In genomic region chr3:133659806-133660205, GRCh38 we compare ENCODE assay signal across 13 cellular contexts. TPM values are rescaled to one million over a fixed set of nuclear protein-coding genes. Genes with fewer than 3 reads are reported as not detected.
DNase-seq lines count a peak whose midpoint lies in the region; ATAC-seq, FAIRE-seq and TF ChIP-seq lines count a peak whose summit lies in the region.
"Had no signal": no experiment of that assay in that cellular context is flagged by ENCODE, and none has a peak within 500 bp of the region (broad histone marks: within the 10 kb centered on the region; RNA-seq: fewer than 3 reads in every experiment).

No MANE protein-coding gene starts in this region.

- H2AFZ ChIP-seq in GM23338 (no peak overlapping the region), keratinocyte (ENCODE audit: control insufficient read depth, low read length) (no peak overlapping the region)

- H3K27ac ChIP-seq in BLaER1 treated with 17β-estradiol and CSF1 and Interleukin-3, amounts not matched to agents 10 nM and 100 nM = no peak overlapping the region
- H3K27ac ChIP-seq in GM23338 (ENCODE audit: low read depth) (no peak overlapping the region), keratinocyte (ENCODE audit: control insufficient read depth, insufficient read depth, low read length) (no peak overlapping the region)
- H3K27ac ChIP-seq: colonic mucosa had no signal

- DNase-seq in GM23338 (ENCODE audit: low spot score) (no peak), T-cell (no peak), keratinocyte (ENCODE audit: low read depth, low spot score) (no peak), left colon (no peak), NK-92 (lab: John Stamatoyannopoulos, UW; ENCODE audit: unreplicated experiment) (no peak), NCI-H524 treated with DMSO at 0.1 percent for 48 hours (lab: John Stamatoyannopoulos, UW) (no peak), NCI-H226 (no peak)
- DNase-seq: activated effector memory CD4-positive, alpha-beta T cell treated with anti-CD3 and anti-CD28 coated beads, Interleukin-2, amount 50 U/mL, for 16 hours; colonic mucosa; NCI-H2081 had no signal

- H3K36me3 Mint-ChIP-seq in GM23338 (ENCODE audit: low read depth) = peaks cover 40% of the 10 kb centered on the region; the same call in 2 of the 3 replicates
- peaks cover 29% of the 10 kb centered on the region for H3K36me3 Mint-ChIP-seq in T-cell

- peaks cover 27 to 47% (median 40%) of the 10 kb centered on the region in 10 experiments for H3K4me1 ChIP-seq in BLaER1 treated with 17β-estradiol and CSF1 and Interleukin-3, amounts not matched to agents 10 nM and 100 nM
- H3K4me1 ChIP-seq in GM23338 (ENCODE audit: insufficient read depth) = peaks cover 17% of the 10 kb centered on the region; the same call in 1 of the 2 replicates
- peaks cover 18% of the 10 kb centered on the region for H3K4me1 ChIP-seq in keratinocyte (ENCODE audit: control insufficient read depth, extremely low read depth, insufficient read depth, low read length)

- ATAC-seq in GM23338 (no peak), T-cell (replicated peaks in 1 of 4) (no peak), left colon (no peak)

- H3K36me3 ChIP-seq in BLaER1 treated with 17β-estradiol and CSF1 and Interleukin-3, amounts not matched to agents 10 nM and 100 nM = peaks cover 45 to 57% (median 51%) of the 10 kb centered on the region in 11 experiments
- H3K36me3 ChIP-seq in GM23338 (ENCODE audit: insufficient read depth) (peaks cover 27% of the 10 kb centered on the region), keratinocyte (ENCODE audit: control insufficient read depth in 2 of 2, extremely low read depth in 1 of 2, insufficient read depth in 2 of 2, low read length in 2 of 2) (peaks cover 7 to 16% of the 10 kb centered on the region in 2 experiments)
- H3K36me3 ChIP-seq: colonic mucosa had no signal

- H3K4me2 ChIP-seq in BLaER1 treated with 17β-estradiol and CSF1 and Interleukin-3, amounts not matched to agents 10 nM and 100 nM = peak overlapping the region; percentile 80 to 99 (median 94)
- H3K4me2 ChIP-seq in GM23338 (no peak overlapping the region), keratinocyte (ENCODE audit: control insufficient read depth, extremely low read depth, insufficient read depth, low read depth, low read length) (peak overlapping the region; percentile 77)

- H3F3A ChIP-seq in GM23338 (replicated peaks; ENCODE audit: low read depth) = no peaks in the 10 kb centered on the region

- dilution Hi-C loops in keratinocyte (cut with MboI; ENCODE audit: extremely low pct_ligation_motif_present, low sequenced_read_pairs) = no loop called here

- H3K4me3 Mint-ChIP-seq in GM23338 (peak overlapping the region; percentile 26; the same call in 2 of the 3 replicates), T-cell (peak overlapping the region; percentile 32 to 98 (median 84))

- H3K4me1 Mint-ChIP-seq in GM23338 = peaks cover 17% of the 10 kb centered on the region
- peaks cover 44 to 50% (median 47%) of the 10 kb centered on the region in 3 donors for H3K4me1 Mint-ChIP-seq in T-cell

- no peaks in the 10 kb centered on the region for H3K9me3 ChIP-seq in BLaER1 treated with 17β-estradiol and CSF1 and Interleukin-3, amounts not matched to agents 10 nM and 100 nM (replicated peaks in 1 of 11)
- H3K9me3 ChIP-seq in keratinocyte (ENCODE audit: control insufficient read depth, low read depth, low read length) = no peaks in the 10 kb centered on the region
- H3K9me3 ChIP-seq: colonic mucosa had no signal

- TF ChIP-seq CTCF in GM23338 (conservative IDR thresholded peaks at IDR 0.05; ENCODE audit: low read depth in 2 of 2) (no peak), keratinocyte (optimal IDR thresholded peaks at IDR 0.05 in 1 of 3, IDR thresholded peaks at IDR 0.05 in 1 of 3, conservative IDR thresholded peaks at IDR 0.05 in 1 of 3; ENCODE audit: extremely low read depth in 1 of 3, insufficient read depth in 2 of 3, low read length in 3 of 3) (no peak)

- H3K27me3 ChIP-seq in BLaER1 treated with 17β-estradiol and CSF1 and Interleukin-3, amounts not matched to agents 10 nM and 100 nM = no peaks in the 10 kb centered on the region
- H3K27me3 ChIP-seq in GM23338 (ENCODE audit: insufficient read depth) (no peaks in the 10 kb centered on the region), keratinocyte (ENCODE audit: control insufficient read depth, extremely low read depth, insufficient read depth, low read length) (no peaks in the 10 kb centered on the region)
- H3K27me3 ChIP-seq: colonic mucosa had no signal

- peak overlapping the region in 9 of 10 experiments; percentile 83 to 96 (median 93); a peak in 14 of 20 replicates for H3K4me3 ChIP-seq in BLaER1 treated with 17β-estradiol and CSF1 and Interleukin-3, amounts not matched to agents 10 nM and 100 nM
- 0 out of 2 replicates have a peak overlapping the region, but pooled peaks have one; percentile 97 for H3K4me3 ChIP-seq in GM23338
- H3K4me3 ChIP-seq in keratinocyte (ENCODE audit: control insufficient read depth in 2 of 3, extremely low read depth in 1 of 3, insufficient read depth in 2 of 3, low read depth in 1 of 3, low read length in 3 of 3) = no peak overlapping the region
- H3K4me3 ChIP-seq: colonic mucosa had no signal

- H3K9ac ChIP-seq in BLaER1 treated with 17β-estradiol and CSF1 and Interleukin-3, amounts not matched to agents 10 nM and 100 nM = peak overlapping the region; percentile 91 to 97 (median 96); a peak in 13 of 22 replicates
- H3K9ac ChIP-seq in keratinocyte (ENCODE audit: control insufficient read depth, extremely low read depth, insufficient read depth, low read length) = no peak overlapping the region

- peaks cover 2% of the 10 kb centered on the region for H3K27me3 Mint-ChIP-seq in GM23338 (ENCODE audit: insufficient read depth, low read depth, poor library complexity)
- no peaks in the 10 kb centered on the region for H3K27me3 Mint-ChIP-seq in T-cell

- no peak for FAIRE-seq in keratinocyte (lab: Jason Lieb, UNC)
- FAIRE-seq: islet of Langerhans, TTC549 had no signal

- POLR2A ChIA-PET in T-cell (lab: Charles Lee) = no interaction called here

- no peak overlapping the region for H3K27ac Mint-ChIP-seq in GM23338
- no peak overlapping the region for H3K27ac Mint-ChIP-seq in T-cell

- peaks cover 30% of the 10 kb centered on the region for H3K79me2 ChIP-seq in GM23338 (replicated peaks; ENCODE audit: insufficient read depth)
- peaks cover 34% of the 10 kb centered on the region for H3K79me2 ChIP-seq in keratinocyte (ENCODE audit: control insufficient read depth, insufficient read depth, low read length)

- H4K20me1 ChIP-seq in BLaER1 treated with 17β-estradiol and CSF1 and Interleukin-3, amounts not matched to agents 10 nM and 100 nM = peaks cover 0 to 37% (median 9%) of the 10 kb centered on the region in 11 experiments; a peak in 10 of 22 replicates
- peaks cover 9% of the 10 kb centered on the region; the same call in 1 of the 2 replicates for H4K20me1 ChIP-seq in GM23338 (replicated peaks; ENCODE audit: insufficient read depth)
- no peaks in the 10 kb centered on the region for H4K20me1 ChIP-seq in keratinocyte (ENCODE audit: control insufficient read depth, extremely low read depth, insufficient read depth, low read length)

- intact Hi-C loops in left colon (cut with DNase I, micrococcal nuclease) = no loop called here

- CTCF ChIA-PET in T-cell (lab: Charles Lee) = no interaction called here

- H3K9me2 ChIP-seq in GM23338 (ENCODE audit: insufficient read depth) = no peaks in the 10 kb centered on the region

- H3K9me3 Mint-ChIP-seq in GM23338 (no peaks in the 10 kb centered on the region), T-cell (no peaks in the 10 kb centered on the region)

- no peaks in the 10 kb centered on the region for H3K9me1 ChIP-seq in keratinocyte (ENCODE audit: control insufficient read depth, extremely low read depth, insufficient read depth, low read length)

TF ChIP-seq in GM23338, 12 proteins besides CTCF, POLR2A, EP300 and RAD21 (continues in another document):
- no peak for TF ChIP-seq EZH2 (IDR thresholded peaks at IDR 0.05; ENCODE audit: low read depth, unreplicated experiment)
- TF ChIP-seq ZNF331 (CRISPR knock-in tag; IDR thresholded peaks at IDR 0.05; ENCODE audit: low read depth) = no peak
- TF ChIP-seq ETS1 (IDR thresholded peaks at IDR 0.05) = no peak
- no peak for TF ChIP-seq STAT1 (IDR thresholded peaks at IDR 0.05; ENCODE audit: unreplicated experiment)
- no peak for TF ChIP-seq POLR2AphosphoS5 (IDR thresholded peaks at IDR 0.05; ENCODE audit: low read depth)

RNA-seq across cellular contexts. Expression of gene TOPBP1, which starts 1.9 kb away (rescaled TPM):
- 42.2 and 65.4 TPM in 2 replicates for total RNA-seq in GM23338 (2014; rRNA removed; shearing (Covaris generic))
- polyA plus RNA-seq in GM23338 (2016; fragmentation: Nextera tagmentation; extraction: Ambion mirVana) (13.8 and 15.8 TPM in 2 replicates), keratinocyte (19.1 to 26.1 TPM (median 20.7 TPM) in 3 replicates)
- total RNA-seq in T-cell (10 to 100 TPM; 27.8 to 37.8 (median 30.0) TPM), left colon (10 to 100 TPM; 20.4 to 22.1 TPM)
- 8.9 TPM for polyA plus RNA-seq in keratinocyte (2011; ENCODE audit: low read depth)
- 9.6 and 17.0 TPM in 2 replicates for polyA plus RNA-seq in keratinocyte (2011; cell fraction: cytosol; rRNA removed)
- polyA plus RNA-seq in keratinocyte (2011; cell fraction: nucleus; rRNA removed) = 31.5 and 43.8 TPM in 2 replicates
- polyA plus RNA-seq in keratinocyte (2012; ENCODE audit: low replicate concordance) = 7.7 and 14.1 TPM in 2 replicates
- polyA minus RNA-seq in keratinocyte = 6.1 to 38.1 TPM (median 20.0 TPM) in 3 replicates
- polyA minus RNA-seq in keratinocyte (2011; cell fraction: cytosol; rRNA and poly(A)+ RNA removed) = 11.1 TPM
- polyA minus RNA-seq in keratinocyte (2011; cell fraction: nucleus; rRNA and poly(A)+ RNA removed) = 19.7 and 32.5 TPM in 2 replicates

Comparison
In these comparisons a context has a peak if more than half of its experiments do, and no peak if none do; other contexts are left out.
1. H3K4me3 ChIP-seq: peak in BLaER1 treated with 17β-estradiol and CSF1 and Interleukin-3, amounts not matched to agents 10 nM and 100 nM (9 of 10) and GM23338 (single experiment); none in keratinocyte (0 of 3).